In genomic region chr15:94855409-94856266, GRCh38 we compare ENCODE assay signal across 17 cellular contexts.
DNase-seq lines count a peak whose midpoint lies in the region; ATAC-seq, FAIRE-seq and TF ChIP-seq lines count a peak whose summit lies in the region.
"Had no signal": no experiment of that assay in that cellular context is flagged by ENCODE, and none has a peak within 500 bp of the region (broad histone marks: within the 10 kb centered on the region; RNA-seq: fewer than 3 reads in every experiment).

No MANE protein-coding gene starts in this region.

- peaks cover under 1% of the 10 kb centered on the region for H3K36me3 Mint-ChIP-seq in glutamatergic neuron (ENCODE audit: unreplicated experiment)
- H3K36me3 Mint-ChIP-seq: CD4-positive, alpha-beta memory T cell had no signal

- no CpG with 5 or more reads among the region's 49 CpGs for WGBS in trophoblast cell (ENCODE audit: extremely low coverage, insufficient coverage, insufficient read length)
- 95 to 96% (median 96%) methylated on average over 49 of the region's 49 CpGs for WGBS in small intestine, 3 donors

- H2BK5ac ChIP-seq in trophoblast cell (ENCODE audit: low read depth, low read length, poor library complexity) = peak overlapping the region; percentile 78

- no peak for ATAC-seq in GM19395 (IDR thresholded peaks at IDR 0.05; ENCODE audit: unreplicated experiment)
- ATAC-seq: GM12878 had no signal

- peaks cover 10% of the 10 kb centered on the region for H3K9me3 Mint-ChIP-seq in glutamatergic neuron (ENCODE audit: unreplicated experiment)

- no peak overlapping the region for H3K4me2 ChIP-seq in trophoblast cell (ENCODE audit: low read length)

- H3K4me3 ChIP-seq in trophoblast cell (ENCODE audit: low read depth, low read length) = no peak overlapping the region
- no peak overlapping the region for H3K4me3 ChIP-seq in small intestine (ENCODE audit: low read depth in 1 of 2, low read length in 2 of 2)
- H3K4me3 ChIP-seq: GM12878, HAP-1 had no signal

- H3K4me3 Mint-ChIP-seq in glutamatergic neuron (ENCODE audit: unreplicated experiment) = no peak overlapping the region
- H3K4me3 Mint-ChIP-seq: CD4-positive, alpha-beta memory T cell had no signal

- no peak for TF ChIP-seq CTCF in glutamatergic neuron (IDR thresholded peaks at IDR 0.05; ENCODE audit: partially characterized antibody, unreplicated experiment)

- POLR2A ChIA-PET in HEK293T (lab: Yijun Ruan, JAX) = no interaction called here

- H3K9ac ChIP-seq in trophoblast cell (ENCODE audit: low read length) = no peak overlapping the region

- H4K12ac ChIP-seq in trophoblast cell (ENCODE audit: low read depth, low read length) = peak overlapping the region; percentile 61

- H2AK5ac ChIP-seq in trophoblast cell (ENCODE audit: low read length) = peak overlapping the region; percentile 98

- H3K9me3 ChIP-seq in trophoblast cell (ENCODE audit: insufficient read depth, low read depth, low read length) (no peaks in the 10 kb centered on the region), small intestine (ENCODE audit: control insufficient read depth, low read depth) (no peaks in the 10 kb centered on the region)
- H3K9me3 ChIP-seq: Caco-2, HAP-1 had no signal

- H3K27ac ChIP-seq in trophoblast cell (ENCODE audit: low read depth, low read length) (no peak overlapping the region), small intestine (ENCODE audit: low read depth in 1 of 2, low read length in 1 of 2) (no peak overlapping the region)

- peaks cover 32% of the 10 kb centered on the region for H3K4me1 Mint-ChIP-seq in glutamatergic neuron (ENCODE audit: low read depth, unreplicated experiment)

- DNase-seq in Daoy (ENCODE audit: low read depth) = peak; percentile 68
- DNase-seq in glutamatergic neuron = no peak
- DNase-seq in trophoblast cell = no peak
- DNase-seq in small intestine = no peak
- DNase-seq in HEK293T (ENCODE audit: extremely low spot score) = no peak
- DNase-seq: C1 segment of cervical spinal cord; Caco-2; CD4-positive, alpha-beta memory T cell; DMS153; DND-41; EL; GDM1; GOT3 had no signal

- peak overlapping the region; percentile 40 for H3K27ac Mint-ChIP-seq in glutamatergic neuron (ENCODE audit: unreplicated experiment)
- H3K27ac Mint-ChIP-seq: CD4-positive, alpha-beta memory T cell had no signal

- H2AFZ ChIP-seq in trophoblast cell (ENCODE audit: insufficient read depth, low read length, poor library complexity) = no peak overlapping the region

- CTCF ChIA-PET in HEK293T (lab: Yijun Ruan, JAX) = no interaction called here

- H3K18ac ChIP-seq in trophoblast cell (ENCODE audit: low read length) = peak overlapping the region; percentile 90

- peak overlapping the region; percentile 58 for H4K8ac ChIP-seq in trophoblast cell (ENCODE audit: low read depth, low read length)

- H3K79me1 ChIP-seq in trophoblast cell (ENCODE audit: low read length) = peaks cover 19% of the 10 kb centered on the region

- H3K36me3 ChIP-seq in trophoblast cell (ENCODE audit: control insufficient read depth in 1 of 2, insufficient read depth in 2 of 2, low read length in 2 of 2) = no peaks in the 10 kb centered on the region
- H3K36me3 ChIP-seq in small intestine (ENCODE audit: control insufficient read depth in 2 of 2, insufficient read depth in 2 of 2, low read length in 2 of 2) = no peaks in the 10 kb centered on the region
- H3K36me3 ChIP-seq: HAP-1 had no signal

- H3K27me3 ChIP-seq in trophoblast cell (ENCODE audit: insufficient read depth, low read length) (no peaks in the 10 kb centered on the region), small intestine (ENCODE audit: control insufficient read depth in 2 of 2, insufficient read depth in 2 of 2, low read length in 2 of 2) (no peaks in the 10 kb centered on the region)

- peak overlapping the region; percentile 97 for H2BK12ac ChIP-seq in trophoblast cell (ENCODE audit: low read length)

- H3K79me2 ChIP-seq in trophoblast cell (ENCODE audit: control insufficient read depth, insufficient read depth, low read length, poor library complexity) = peaks cover 2% of the 10 kb centered on the region

- peak overlapping the region; percentile 93 for H3K14ac ChIP-seq in trophoblast cell (ENCODE audit: low read length)

- peak overlapping the region; percentile 97 for H4K91ac ChIP-seq in trophoblast cell (ENCODE audit: low read depth, low read length)

- peaks cover 2 to 3% of the 10 kb centered on the region in 2 experiments for H3K4me1 ChIP-seq in trophoblast cell (ENCODE audit: control insufficient read depth in 1 of 2, insufficient read depth in 2 of 2, low read length in 2 of 2)
- H3K4me1 ChIP-seq in small intestine (ENCODE audit: control insufficient read depth in 2 of 2, insufficient read depth in 1 of 2, low read depth in 1 of 2, low read length in 1 of 2) = no peaks in the 10 kb centered on the region
- H3K4me1 ChIP-seq: HAP-1 had no signal

- no peak overlapping the region for H3K23ac ChIP-seq in trophoblast cell (ENCODE audit: low read length)

- H2BK120ac ChIP-seq in trophoblast cell (ENCODE audit: insufficient read depth, low read length, poor library complexity) = peak overlapping the region; percentile 98

- H3K4ac ChIP-seq in trophoblast cell (ENCODE audit: low read depth, low read length) = peak overlapping the region; percentile 59

- no peaks in the 10 kb centered on the region for H3K27me3 Mint-ChIP-seq in glutamatergic neuron (ENCODE audit: unreplicated experiment)

- FAIRE-seq in small intestine (lab: Jason Lieb, UNC) = no peak
- FAIRE-seq: GM12878, H54 had no signal

TF ChIP-seq in HEK293T, 16 proteins besides CTCF, POLR2A, EP300 and RAD21:
- TF ChIP-seq NFRKB (IDR thresholded peaks at IDR 0.05) (no peak), FOXM1 (IDR thresholded peaks at IDR 0.05; ENCODE audit: borderline replicate concordance) (no peak)
